ENCODE assay signal across 11 cellular contexts in genomic region chr6:1286972-1287600, GRCh38. TPM values are rescaled to one million over a fixed set of nuclear protein-coding genes. Genes with fewer than 3 reads are reported as not detected.
A peak's percentile ranks its signal among the peaks of the same experiment; 100 is the strongest.
DNase-seq lines count a peak whose midpoint lies in the region; ATAC-seq, FAIRE-seq and TF ChIP-seq lines count a peak whose summit lies in the region.
"Had no signal": no experiment of that assay in that cellular context is flagged by ENCODE, and none has a peak within 500 bp of the region (broad histone marks: within the 10 kb centered on the region; RNA-seq: fewer than 3 reads in every experiment).

No MANE protein-coding gene starts in this region.

- FAIRE-seq in keratinocyte (lab: Jason Lieb, UNC), result peak; percentile 96
- FAIRE-seq: GM12878 had no signal

- H3K36me3 ChIP-seq in keratinocyte (ENCODE audit: control insufficient read depth in 2 of 2, extremely low read depth in 1 of 2, insufficient read depth in 2 of 2, low read length in 2 of 2), result no peaks in the 10 kb centered on the region

- peak overlapping the region; percentile 79 for H3K27ac ChIP-seq in keratinocyte (ENCODE audit: control insufficient read depth, insufficient read depth, low read length)

- dilution Hi-C loops in keratinocyte (cut with MboI; ENCODE audit: extremely low pct_ligation_motif_present, low sequenced_read_pairs), result no loop called here

- H3K27me3 ChIP-seq in keratinocyte (ENCODE audit: control insufficient read depth, extremely low read depth, insufficient read depth, low read length), result no peaks in the 10 kb centered on the region

- H3K79me2 ChIP-seq in keratinocyte (ENCODE audit: control insufficient read depth, insufficient read depth, low read length), result no peaks in the 10 kb centered on the region

- no peak overlapping the region for H3K4me3 ChIP-seq in keratinocyte (ENCODE audit: control insufficient read depth in 2 of 3, extremely low read depth in 1 of 3, insufficient read depth in 2 of 3, low read depth in 1 of 3, low read length in 3 of 3)
- H3K4me3 ChIP-seq: GM12878 had no signal

- no peaks in the 10 kb centered on the region for H3K9me1 ChIP-seq in keratinocyte (ENCODE audit: control insufficient read depth, extremely low read depth, insufficient read depth, low read length)

- no peak for ATAC-seq in activated CD4-positive, CD25-positive, alpha-beta regulatory T cell treated with anti-CD3 and anti-CD28 coated beads, Interleukin-2, amount 50 U/mL, for 24 hours
- ATAC-seq: GM12878 had no signal

- H3K4me1 ChIP-seq in keratinocyte (ENCODE audit: control insufficient read depth, extremely low read depth, insufficient read depth, low read length), result peaks cover 27% of the 10 kb centered on the region

- peak overlapping the region; percentile 76 for H3K4me2 ChIP-seq in keratinocyte (ENCODE audit: control insufficient read depth, extremely low read depth, insufficient read depth, low read depth, low read length)

- H3K9me3 ChIP-seq in keratinocyte (ENCODE audit: control insufficient read depth, low read depth, low read length), result no peaks in the 10 kb centered on the region

- H4K20me1 ChIP-seq in keratinocyte (ENCODE audit: control insufficient read depth, extremely low read depth, insufficient read depth, low read length), result no peaks in the 10 kb centered on the region

- peak overlapping the region; percentile 34 for H3K9ac ChIP-seq in keratinocyte (ENCODE audit: control insufficient read depth, extremely low read depth, insufficient read depth, low read length)

- TF ChIP-seq CTCF in keratinocyte (optimal IDR thresholded peaks at IDR 0.05 in 1 of 3, IDR thresholded peaks at IDR 0.05 in 1 of 3, conservative IDR thresholded peaks at IDR 0.05 in 1 of 3; ENCODE audit: extremely low read depth in 1 of 3, insufficient read depth in 2 of 3, low read length in 3 of 3), result no peak

- H2AFZ ChIP-seq in keratinocyte (ENCODE audit: control insufficient read depth, low read length), result peak overlapping the region; percentile 62

- DNase-seq in A172 (ENCODE audit: low spot score) (peak; percentile 59), HT1080 (ENCODE audit: low read depth) (peak; percentile 95), amniotic epithelial cell (ENCODE audit: low read depth) (peak; percentile 96), keratinocyte (ENCODE audit: low read depth, low spot score) (peak; percentile 89), SK-N-DZ (ENCODE audit: low spot score) (no peak), SHP77 treated with DMSO at 0.1 percent for 48 hours (lab: John Stamatoyannopoulos, UW) (no peak), NCI-H82 treated with DMSO at 0.1 percent for 48 hours (lab: John Stamatoyannopoulos, UW; ENCODE audit: unreplicated experiment) (no peak)

RNA-seq across cellular contexts. Expression of gene FOXQ1, which starts 24.8 kb away (rescaled TPM):
- 0.24 TPM in 1 of 2 replicates, not detected in the other for total RNA-seq in A172 (2014; rRNA removed; shearing (Covaris generic))
- not detected in 2 replicates for total RNA-seq in HT1080 (2014; rRNA removed; shearing (Covaris generic))
- 0.06 and 0.24 TPM in 2 replicates for polyA plus RNA-seq in HT1080 (2015; cell fraction: cytosol; rRNA removed)
- polyA plus RNA-seq in HT1080 (2015; cell fraction: nucleus; rRNA removed), result not detected in 2 replicates
- polyA plus RNA-seq in keratinocyte, result 2.3 to 5.4 TPM (median 4.2 TPM) in 3 replicates
- 2.7 TPM for polyA plus RNA-seq in keratinocyte (2011; ENCODE audit: low read depth)
- 3.5 and 5.1 TPM in 2 replicates for polyA plus RNA-seq in keratinocyte (2011; cell fraction: cytosol; rRNA removed)
- polyA plus RNA-seq in keratinocyte (2011; cell fraction: nucleus; rRNA removed), result 6.3 TPM in 2 replicates
- polyA plus RNA-seq in keratinocyte (2012; ENCODE audit: low replicate concordance), result 5.9 and 14.4 TPM in 2 replicates
- polyA minus RNA-seq in keratinocyte, result 1.6 to 3.9 TPM (median 2.1 TPM) in 3 replicates
- polyA minus RNA-seq in keratinocyte (2011; cell fraction: cytosol; rRNA and poly(A)+ RNA removed), result 14.0 TPM
- polyA minus RNA-seq in keratinocyte (2011; cell fraction: nucleus; rRNA and poly(A)+ RNA removed), result 2.6 and 4.5 TPM in 2 replicates
- not detected in 2 replicates for polyA plus RNA-seq in SK-N-DZ (2014; cell fraction: cytosol; rRNA removed)
- not detected in 2 replicates for polyA plus RNA-seq in SK-N-DZ (2014; cell fraction: nucleus; rRNA removed)
- total RNA-seq: A673, lung microvascular endothelial cell had no signal
- polyA plus RNA-seq: GM12878 had no signal

Comparison
In these comparisons a context has a peak if more than half of its experiments do, and no peak if none do; other contexts are left out.
1. DNase-seq: peak in A172 (single experiment), HT1080 (single experiment), amniotic epithelial cell (single experiment) and keratinocyte (single experiment); none in SK-N-DZ (single experiment), SHP77 treated with DMSO at 0.1 percent for 48 hours (single experiment) and NCI-H82 treated with DMSO at 0.1 percent for 48 hours (single experiment).